ENCODE assay signal across 20 cellular contexts in genomic region chr10:76436367-76436766, GRCh38.
DNase-seq lines count a peak whose midpoint lies in the region; ATAC-seq, FAIRE-seq and TF ChIP-seq lines count a peak whose summit lies in the region.
"Had no signal": no experiment of that assay in that cellular context is flagged by ENCODE, and none has a peak within 500 bp of the region (broad histone marks: within the 10 kb centered on the region; RNA-seq: fewer than 3 reads in every experiment).

No MANE protein-coding gene starts in this region.

- peak overlapping the region; percentile 53 to 85 (median 78) for H3K27ac ChIP-seq in heart left ventricle
- peak overlapping the region; percentile 83 for H3K27ac ChIP-seq in right cardiac atrium (ENCODE audit: low read length)
- no peak overlapping the region for H3K27ac ChIP-seq in psoas muscle
- H3K27ac ChIP-seq: SJCRH30 had no signal

- peak; percentile 9 for FAIRE-seq in urothelium cell line (lab: Jason Lieb, UNC)
- FAIRE-seq: GM12878, K562 had no signal

- DNase-seq in heart left ventricle (peak in 4 of 5 donors; percentile 27 to 87 (median 72)), right cardiac atrium (peak; percentile 46 to 74 (median 68)), psoas muscle (peak in 1 of 2 donors; percentile 32), urothelium cell line (ENCODE audit: low spot score) (no peak)
- DNase-seq: CD4-positive, CD25-positive, alpha-beta regulatory T cell; DMS 273 treated with DMSO at 0.1 percent for 48 hours; DND-41; GOT3; HCEC 1CT; MM.1S; NCI-H1048; NCI-H1417 treated with DMSO at 0.1 percent for 48 hours; NCI-H187; NCI-H2107 had no signal

- no peak for TF ChIP-seq POLR2A in heart left ventricle (IDR thresholded peaks at IDR 0.05)

- ATAC-seq in heart left ventricle (peak; percentile 76 to 91 (median 88)), right cardiac atrium (peak; percentile 82 to 86), psoas muscle (peak; percentile 30 to 88 (median 78)), GM18873 (IDR thresholded peaks at IDR 0.05; ENCODE audit: low FRiP score, unreplicated experiment) (no peak), GM21367 (IDR thresholded peaks at IDR 0.05; ENCODE audit: unreplicated experiment) (no peak), HG03457 (IDR thresholded peaks at IDR 0.05; ENCODE audit: unreplicated experiment) (no peak)
- ATAC-seq: GM12878, K562 had no signal

- H3K4me3 ChIP-seq in heart left ventricle (no peak overlapping the region), right cardiac atrium (ENCODE audit: low read length) (no peak overlapping the region), psoas muscle (no peak overlapping the region)
- H3K4me3 ChIP-seq: GM12878, K562, SJCRH30 had no signal

- H3K27me3 ChIP-seq in heart left ventricle (no peaks in the 10 kb centered on the region), right cardiac atrium (ENCODE audit: control insufficient read depth, insufficient read depth) (no peaks in the 10 kb centered on the region), psoas muscle (ENCODE audit: insufficient read depth in 3 of 3, low read length in 2 of 3) (no peaks in the 10 kb centered on the region)
- H3K27me3 ChIP-seq: SJCRH30 had no signal

- H3K9me3 ChIP-seq in heart left ventricle (no peaks in the 10 kb centered on the region), right cardiac atrium (ENCODE audit: control insufficient read depth, low read length) (no peaks in the 10 kb centered on the region), psoas muscle (no peaks in the 10 kb centered on the region)
- H3K9me3 ChIP-seq: SJCRH30 had no signal

- H3K4me1 ChIP-seq in heart left ventricle (peaks cover 0 to 71% (median 35%) of the 10 kb centered on the region in 12 donors), right cardiac atrium (ENCODE audit: control insufficient read depth, insufficient read depth, low read length) (peaks cover 20% of the 10 kb centered on the region), psoas muscle (peaks cover 13% of the 10 kb centered on the region)

- intact Hi-C loops in heart left ventricle (cut with DNase I) (loop anchor here in 6 of 10 donors (2.0 to 10.0 kb wide), 8 partner anchors 108 to 1042 kb away; partner anchors contain the start of gene ZNF503 (in 2 of the 6)), right cardiac atrium (cut with DNase I) (loop anchor here in 2 of 4 donors (10.0 kb wide), 2 partner anchors 108 to 112 kb away; no protein-coding TSS in a partner anchor), psoas muscle (cut with DNase I) (no loop called here)

- H3K36me3 ChIP-seq in heart left ventricle: no peaks in the 10 kb centered on the region
- H3K36me3 ChIP-seq in psoas muscle (ENCODE audit: insufficient read depth in 1 of 2, low read depth in 1 of 2): no peaks in the 10 kb centered on the region
- H3K36me3 ChIP-seq: SJCRH30 had no signal

- TF ChIP-seq CTCF in heart left ventricle (IDR thresholded peaks at IDR 0.05) (no peak), psoas muscle (IDR thresholded peaks at IDR 0.05) (no peak)

- WGBS in heart left ventricle, 4 donors: 25 to 35% (median 28%) methylated on average over 2 to 4 of the region's 4 CpGs
- 34% methylated on average over 4 of the region's 4 CpGs for WGBS in right cardiac atrium
- WGBS in psoas muscle, 3 donors: 19 to 35% (median 32%) methylated on average over 4 of the region's 4 CpGs

Comparison
In these comparisons a context has a peak if more than half of its experiments do, and no peak if none do; other contexts are left out.
1. ATAC-seq: peak in heart left ventricle (4 of 4), right cardiac atrium (2 of 2) and psoas muscle (4 of 4); none in GM18873 (single experiment), GM21367 (single experiment) and HG03457 (single experiment).
2. intact Hi-C loops: an anchor here in heart left ventricle (2.0 to 10.0 kb wide); none called in psoas muscle.